Comparison of ENCODE assay signal across 8 cellular contexts in genomic region chr6:32954983-32955802, GRCh38. TPM values are rescaled to one million over a fixed set of nuclear protein-coding genes. Genes with fewer than 3 reads are reported as not detected.
A peak's percentile ranks its signal among the peaks of the same experiment; 100 is the strongest.
DNase-seq lines count a peak whose midpoint lies in the region; ATAC-seq, FAIRE-seq and TF ChIP-seq lines count a peak whose summit lies in the region.

No MANE protein-coding gene starts in this region.

- RAD21 ChIA-PET in GM12878 (lab: Charles Lee; ENCODE audit: unreplicated experiment), result interaction anchor here (0.6 to 8.3 kb wide), 14 partner anchors 13 to 117 kb away, joined by 3 to 224 read pairs (median 16); partner anchors contain the start of genes BRD2, HLA-DMB, PSMB9 and TAP1

- intact Hi-C loops in GM12878 (cut with micrococcal nuclease; ENCODE audit: unreplicated experiment) (no loop called here), sciatic nerve (cut with DNase I) (no loop called here), gastrocnemius medialis (cut with DNase I; ENCODE audit: low total_unique reads) (no loop called here)

- H3K4me1 ChIP-seq in DOHH2 (ENCODE audit: control insufficient read depth, low read length) (peaks cover 67% of the 10 kb centered on the region), GM12878 (ENCODE audit: control insufficient read depth, insufficient read depth, low read length) (peaks cover 28% of the 10 kb centered on the region), gastrocnemius medialis (peaks cover 6 to 8% of the 10 kb centered on the region in 2 donors)
- peaks cover 7% of the 10 kb centered on the region for H3K4me1 ChIP-seq in effector memory CD4-positive, alpha-beta T cell (ENCODE audit: control insufficient read depth, insufficient read depth, low read length, poor library complexity, severe bottlenecking)

- no peak overlapping the region for H3K27ac Mint-ChIP-seq in nephron progenitor cell

- ATAC-seq in GM12878 (peak; percentile 8), sciatic nerve (no peak), gastrocnemius medialis (no peak)

- H3K9me2 ChIP-seq in DOHH2 (replicated peaks; ENCODE audit: control insufficient read depth, low read length), result no peaks in the 10 kb centered on the region

- H3K4me2 ChIP-seq in DOHH2 (ENCODE audit: low read length) (peak overlapping the region; percentile 90), GM12878 (ENCODE audit: control insufficient read depth, insufficient read depth) (peak overlapping the region; percentile 60)

- no peak overlapping the region; the same call in 1 of the 2 replicates for H2AFZ ChIP-seq in GM12878 (ENCODE audit: control insufficient read depth, low read depth, low read length)

- BruUV-seq in GM12878 (replicated peaks; lab: Mats Ljungman, UMichigan), result no TSS peak

- SMC1A ChIA-PET in GM12878 (lab: Charles Lee; ENCODE audit: uncharacterized antibody, unreplicated experiment), result interaction anchor here (1.0 to 11.3 kb wide), 15 partner anchors 15 to 116 kb away, joined by 3 to 354 read pairs (median 6); partner anchors contain the start of genes BRD2, HLA-DMB, TAP1 and TAP2

- no peak for TF ChIP-seq EP300 in GM12878 (IDR thresholded peaks at IDR 0.05; ENCODE audit: borderline replicate concordance in 1 of 2, control insufficient read depth in 1 of 2, low read depth in 2 of 2, low read length in 2 of 2)

- H3F3A ChIP-seq in DOHH2 (ENCODE audit: control insufficient read depth, insufficient read depth), result peaks cover 30% of the 10 kb centered on the region

- H3K79me2 ChIP-seq in DOHH2 (ENCODE audit: control insufficient read depth, low read length), result peaks cover 31% of the 10 kb centered on the region
- H3K79me2 ChIP-seq in GM12878 (ENCODE audit: control insufficient read depth, insufficient read depth, low read length), result peaks cover 25% of the 10 kb centered on the region

- H3K36me3 Mint-ChIP-seq in nephron progenitor cell (ENCODE audit: low read depth), result peaks cover 5% of the 10 kb centered on the region

- in situ Hi-C loops in GM12878 (cut with MboI), result loop anchor here (25.0 kb wide), 2 partner anchors 1393 to 1707 kb away; partner anchors contain the start of gene LTA
- in situ Hi-C loops in gastrocnemius medialis (cut with MboI; ENCODE audit: low sequenced_read_pairs in 4 of 4), result loop anchor here in 3 of 4 donors (25.0 kb wide), 3 partner anchors 457 to 993 kb away; partner anchors contain the start of genes AGER (in 3 of the 3), AGPAT1 (in 3 of the 3), GPSM3 (in 3 of the 3) and PBX2 (in 3 of the 3)

- H3K27me3 ChIP-seq in DOHH2 (ENCODE audit: control insufficient read depth, low read length) (no peaks in the 10 kb centered on the region), GM12878 (replicated peaks in 1 of 2; ENCODE audit: control insufficient read depth in 2 of 2, insufficient read depth in 2 of 2, low read length in 1 of 2) (no peaks in the 10 kb centered on the region), gastrocnemius medialis (no peaks in the 10 kb centered on the region)
- H3K27me3 ChIP-seq in effector memory CD4-positive, alpha-beta T cell (replicated peaks; ENCODE audit: control insufficient read depth, insufficient read depth, low read length, poor library complexity, severe bottlenecking), result no peaks in the 10 kb centered on the region

- H3K27me3 Mint-ChIP-seq in nephron progenitor cell (ENCODE audit: low read depth, poor library complexity), result peaks cover 11% of the 10 kb centered on the region

- TF ChIP-seq POLR2A in GM12878 (IDR thresholded peaks at IDR 0.05; ENCODE audit: low read depth, low read length), result no peak
- no peak for TF ChIP-seq POLR2A in gastrocnemius medialis (IDR thresholded peaks at IDR 0.05)

- H3K4me3 Mint-ChIP-seq in nephron progenitor cell, result no peak overlapping the region

- peaks cover 40% of the 10 kb centered on the region for H3K4me1 Mint-ChIP-seq in nephron progenitor cell

- FAIRE-seq in GM12878 (lab: Jason Lieb, UNC), result no peak

- WGBS in GM12878 (ENCODE audit: insufficient coverage, insufficient replicate concordance, low lambda C conversion rate, missing lambda C conversion rate), result 9% methylated on average over 3 of the region's 3 CpGs

- H3K36me3 ChIP-seq in DOHH2 (ENCODE audit: control insufficient read depth, low read length) (peaks cover 4% of the 10 kb centered on the region), GM12878 (ENCODE audit: control insufficient read depth in 2 of 2, insufficient read depth in 2 of 2, low read length in 1 of 2) (no peaks in the 10 kb centered on the region; a peak in 2 of 4 replicates), gastrocnemius medialis (no peaks in the 10 kb centered on the region)
- H3K36me3 ChIP-seq in effector memory CD4-positive, alpha-beta T cell (ENCODE audit: control insufficient read depth, insufficient read depth, low read length), result no peaks in the 10 kb centered on the region

- peak overlapping the region; percentile 57 for H3K4me3 ChIP-seq in DOHH2 (ENCODE audit: low read length)
- H3K4me3 ChIP-seq in Jurkat, Clone E6-1 (ENCODE audit: low read length), result no peak overlapping the region
- H3K4me3 ChIP-seq in GM12878, result no peak overlapping the region
- no peak overlapping the region for H3K4me3 ChIP-seq in effector memory CD4-positive, alpha-beta T cell (ENCODE audit: insufficient read depth, low read depth, low read length, poor library complexity, severe bottlenecking)
- no peak overlapping the region for H3K4me3 ChIP-seq in gastrocnemius medialis

- no peaks in the 10 kb centered on the region for H3K9me3 Mint-ChIP-seq in nephron progenitor cell

- TF ChIP-seq CTCF in DOHH2 (IDR thresholded peaks at IDR 0.05; ENCODE audit: low read depth, low read length, poor library complexity, severe bottlenecking), result peak; percentile 81
- peak; percentile 40 to 62 (median 53) for TF ChIP-seq CTCF in GM12878 (IDR thresholded peaks at IDR 0.05 in 2 of 3, conservative IDR thresholded peaks at IDR 0.05 in 1 of 3; ENCODE audit: control insufficient read depth in 2 of 3, extremely low read depth in 1 of 3, insufficient read depth in 1 of 3, low read depth in 3 of 3, low read length in 3 of 3)
- peak; percentile 29 for TF ChIP-seq CTCF in nephron progenitor cell (IDR thresholded peaks at IDR 0.05)
- no peak for TF ChIP-seq CTCF in gastrocnemius medialis (IDR thresholded peaks at IDR 0.05 in 4 of 5, conservative IDR thresholded peaks at IDR 0.05 in 1 of 5)

- H3K9me3 ChIP-seq in DOHH2 (ENCODE audit: control insufficient read depth, insufficient read depth, low read length) (no peaks in the 10 kb centered on the region), GM12878 (replicated peaks; ENCODE audit: control insufficient read depth, insufficient read depth, low read length) (no peaks in the 10 kb centered on the region), gastrocnemius medialis (no peaks in the 10 kb centered on the region)
- H3K9me3 ChIP-seq in effector memory CD4-positive, alpha-beta T cell (ENCODE audit: control insufficient read depth, low read length), result no peaks in the 10 kb centered on the region

- H3K9ac ChIP-seq in GM12878 (ENCODE audit: control insufficient read depth, insufficient read depth, low read length), result no peak overlapping the region

- H4K20me1 ChIP-seq in DOHH2 (ENCODE audit: control insufficient read depth, insufficient read depth, low read depth, low read length) (no peaks in the 10 kb centered on the region), GM12878 (ENCODE audit: control insufficient read depth, insufficient read depth) (no peaks in the 10 kb centered on the region)

- H3K27ac ChIP-seq in DOHH2 (ENCODE audit: low read depth, low read length) (peak overlapping the region; percentile 84), GM12878 (ENCODE audit: control insufficient read depth, insufficient read depth) (peak overlapping the region; percentile 51), gastrocnemius medialis (no peak overlapping the region)
- no peak overlapping the region for H3K27ac ChIP-seq in effector memory CD4-positive, alpha-beta T cell (ENCODE audit: insufficient read depth, low read length, poor library complexity, severe bottlenecking)

- TF ChIP-seq RAD21 in GM12878 (IDR thresholded peaks at IDR 0.05; ENCODE audit: insufficient read depth, low read depth, low read length), result peak; percentile 48

- CTCF ChIA-PET in GM12878 (lab: Yijun Ruan, JAX), result interaction anchor here (0.6 to 13.5 kb wide), 28 partner anchors 11 to 612 kb away, joined by 3 to 532 read pairs (median 6); partner anchors contain the start of genes BRD2, HLA-DMB, HLA-DPA1 and PSMB9

- POLR2A ChIA-PET in GM12878 (lab: Charles Lee), result interaction anchor here (0.6 to 13.5 kb wide), 20 partner anchors 8 to 1031 kb away, joined by 3 to 486 read pairs (median 5); partner anchors contain the start of genes BRD2, HLA-DMB, PSMB9 and TAP1

- DNase-seq in Jurkat, Clone E6-1 (ENCODE audit: low read depth, low spot score), result peak; percentile 60
- no peak for DNase-seq in GM12878 (ENCODE audit: low read depth, low spot score)
- no peak for DNase-seq in nephron progenitor cell
- DNase-seq in effector memory CD4-positive, alpha-beta T cell, result no peak
- DNase-seq in sciatic nerve (ENCODE audit: low spot score), result no peak
- no peak for DNase-seq in hypothalamus (lab: John Stamatoyannopoulos, UW)
- no peak for DNase-seq in gastrocnemius medialis

RNA-seq across cellular contexts. Expression of gene HLA-DMA, which starts 2.3 kb away (rescaled TPM):
- polyA plus RNA-seq in Jurkat, Clone E6-1 (2012; ENCODE audit: insufficient read depth, insufficient read length), result 7.5 TPM
- total RNA-seq in GM12878 (2013; cell fraction: nucleolus; rRNA removed), result 110 and 112 TPM in 2 replicates
- total RNA-seq in GM12878 (2014; rRNA removed), result 243 and 269 TPM in 2 replicates
- 170 and 177 TPM in 2 replicates for total RNA-seq in GM12878 (2014; rRNA removed; fragmentation: Illumina TruSeq; extraction: Trizol)
- 182 and 189 TPM in 2 replicates for total RNA-seq in GM12878 (2021)
- polyA plus RNA-seq in GM12878 (2011; ENCODE audit: low read depth), result 314 TPM
- 190 and 290 TPM in 2 replicates for polyA plus RNA-seq in GM12878 (2011; rRNA removed)
- 380 and 384 TPM in 2 replicates for polyA plus RNA-seq in GM12878 (2011; cell fraction: cytosol; rRNA removed)
- 478 and 610 TPM in 2 replicates for polyA plus RNA-seq in GM12878 (2011; cell fraction: nucleus; rRNA removed)
- 308 and 348 TPM in 2 replicates for polyA plus RNA-seq in GM12878 (2012)
- polyA plus RNA-seq in GM12878 (2014; fragmentation: Illumina TruSeq; extraction: Trizol), result 327 and 354 TPM in 2 replicates
- polyA plus RNA-seq in GM12878 (2014; fragmentation: Nextera tagmentation; extraction: Ambion mirVana), result 100 to 1,000 TPM; 389 to 552 TPM
- 267 and 279 TPM in 2 replicates for polyA plus RNA-seq in GM12878 (2014; rRNA removed)
- polyA plus RNA-seq in GM12878 (2016; fragmentation: Nextera tagmentation; extraction: Ambion mirVana), result 100 to 1,000 TPM; 339 to 378 TPM
- polyA minus RNA-seq in GM12878 (2011; rRNA and poly(A)+ RNA removed), result 119 and 159 TPM in 2 replicates
- 44.9 and 50.8 TPM in 2 replicates for polyA minus RNA-seq in GM12878 (2011; cell fraction: cytosol; rRNA and poly(A)+ RNA removed)
- polyA minus RNA-seq in GM12878 (2011; cell fraction: nucleus; rRNA and poly(A)+ RNA removed), result 45.2 and 51.5 TPM in 2 replicates
- 70.1 TPM for total RNA-seq in sciatic nerve
- total RNA-seq in gastrocnemius medialis, result 10 to 100 TPM in 1 of 4 donors, 1 to 10 TPM in 3; 3.6 to 22.8 (median 6.3) TPM

RNA-seq across cellular contexts. Expression of gene BRD2, which starts 13.2 kb away (rescaled TPM):
- 232 TPM for polyA plus RNA-seq in Jurkat, Clone E6-1 (2012; ENCODE audit: insufficient read depth, insufficient read length)
- total RNA-seq in GM12878 (2013; cell fraction: nucleolus; rRNA removed), result 348 and 373 TPM in 2 replicates
- total RNA-seq in GM12878 (2014; rRNA removed), result 127 TPM in 2 replicates
- total RNA-seq in GM12878 (2014; rRNA removed; fragmentation: Illumina TruSeq; extraction: Trizol), result 139 and 145 TPM in 2 replicates
- total RNA-seq in GM12878 (2021), result 160 and 178 TPM in 2 replicates
- 176 TPM for polyA plus RNA-seq in GM12878 (2011; ENCODE audit: low read depth)
- polyA plus RNA-seq in GM12878 (2011; rRNA removed), result 218 and 239 TPM in 2 replicates
- polyA plus RNA-seq in GM12878 (2011; cell fraction: cytosol; rRNA removed), result 154 and 169 TPM in 2 replicates
- polyA plus RNA-seq in GM12878 (2011; cell fraction: nucleus; rRNA removed), result 392 and 411 TPM in 2 replicates
- 174 and 230 TPM in 2 replicates for polyA plus RNA-seq in GM12878 (2012)
- polyA plus RNA-seq in GM12878 (2014; fragmentation: Illumina TruSeq; extraction: Trizol), result 234 and 289 TPM in 2 replicates
- polyA plus RNA-seq in GM12878 (2014; fragmentation: Nextera tagmentation; extraction: Ambion mirVana), result 100 to 1,000 TPM in 1 of 2 experiments, 10 to 100 TPM in 1; 32.2 to 133 TPM
- 180 and 181 TPM in 2 replicates for polyA plus RNA-seq in GM12878 (2014; rRNA removed)
- 100 to 1,000 TPM; 113 to 118 TPM for polyA plus RNA-seq in GM12878 (2016; fragmentation: Nextera tagmentation; extraction: Ambion mirVana)
- 122 and 140 TPM in 2 replicates for polyA minus RNA-seq in GM12878 (2011; rRNA and poly(A)+ RNA removed)
- polyA minus RNA-seq in GM12878 (2011; cell fraction: cytosol; rRNA and poly(A)+ RNA removed), result 51.2 and 63.0 TPM in 2 replicates
- 133 and 197 TPM in 2 replicates for polyA minus RNA-seq in GM12878 (2011; cell fraction: nucleus; rRNA and poly(A)+ RNA removed)
- total RNA-seq in sciatic nerve, result 188 TPM
- total RNA-seq in gastrocnemius medialis, result 100 to 1,000 TPM in 1 of 4 donors, 10 to 100 TPM in 3; 62.5 to 108 (median 86.6) TPM

RNA-seq across cellular contexts. Expression of gene HLA-DMB, which starts 14.4 kb away (rescaled TPM):
- not detected for polyA plus RNA-seq in Jurkat, Clone E6-1 (2012; ENCODE audit: insufficient read depth, insufficient read length)
- total RNA-seq in GM12878 (2013; cell fraction: nucleolus; rRNA removed), result 54.4 and 59.2 TPM in 2 replicates
- total RNA-seq in GM12878 (2014; rRNA removed) (141 and 149 TPM in 2 replicates), GM12878 (2014; rRNA removed; fragmentation: Illumina TruSeq; extraction: Trizol) (117 and 120 TPM in 2 replicates), GM12878 (2021) (106 and 114 TPM in 2 replicates), sciatic nerve (46.9 TPM), gastrocnemius medialis (1 to 10 TPM; 4.3 to 8.1 (median 5.6) TPM)
- polyA plus RNA-seq in GM12878 (2011; ENCODE audit: low read depth), result 240 TPM
- polyA plus RNA-seq in GM12878 (2011; rRNA removed) (140 and 173 TPM in 2 replicates), GM12878 (2014; fragmentation: Illumina TruSeq; extraction: Trizol) (136 and 158 TPM in 2 replicates), GM12878 (2014; fragmentation: Nextera tagmentation; extraction: Ambion mirVana) (100 to 1,000 TPM; 117 to 170 TPM), GM12878 (2014; rRNA removed) (114 and 116 TPM in 2 replicates), GM12878 (2016; fragmentation: Nextera tagmentation; extraction: Ambion mirVana) (100 to 1,000 TPM; 160 to 168 TPM)
- polyA plus RNA-seq in GM12878 (2011; cell fraction: cytosol; rRNA removed), result 172 and 198 TPM in 2 replicates
- 112 and 122 TPM in 2 replicates for polyA plus RNA-seq in GM12878 (2011; cell fraction: nucleus; rRNA removed)
- 162 and 237 TPM in 2 replicates for polyA plus RNA-seq in GM12878 (2012)
- 91.9 and 112 TPM in 2 replicates for polyA minus RNA-seq in GM12878 (2011; rRNA and poly(A)+ RNA removed)
- 22.9 and 33.3 TPM in 2 replicates for polyA minus RNA-seq in GM12878 (2011; cell fraction: cytosol; rRNA and poly(A)+ RNA removed)
- 25.1 and 32.0 TPM in 2 replicates for polyA minus RNA-seq in GM12878 (2011; cell fraction: nucleus; rRNA and poly(A)+ RNA removed)

RNA-seq across cellular contexts. Expression of gene HLA-DOA, which starts 54.2 kb away (rescaled TPM):
- polyA plus RNA-seq in Jurkat, Clone E6-1 (2012; ENCODE audit: insufficient read depth, insufficient read length), result 3.3 TPM
- total RNA-seq in GM12878 (2013; cell fraction: nucleolus; rRNA removed), result 47.7 and 47.9 TPM in 2 replicates
- total RNA-seq in GM12878 (2014; rRNA removed), result 99.2 and 108 TPM in 2 replicates
- 64.6 and 69.1 TPM in 2 replicates for total RNA-seq in GM12878 (2014; rRNA removed; fragmentation: Illumina TruSeq; extraction: Trizol)
- 73.3 and 73.5 TPM in 2 replicates for total RNA-seq in GM12878 (2021)
- 45.0 TPM for polyA plus RNA-seq in GM12878 (2011; ENCODE audit: low read depth)
- 31.3 and 46.7 TPM in 2 replicates for polyA plus RNA-seq in GM12878 (2011; rRNA removed)
- polyA plus RNA-seq in GM12878 (2011; cell fraction: cytosol; rRNA removed), result 77.6 and 86.9 TPM in 2 replicates
- polyA plus RNA-seq in GM12878 (2011; cell fraction: nucleus; rRNA removed), result 77.0 and 89.9 TPM in 2 replicates
- 78.7 and 83.9 TPM in 2 replicates for polyA plus RNA-seq in GM12878 (2012)
- polyA plus RNA-seq in GM12878 (2014; fragmentation: Illumina TruSeq; extraction: Trizol), result 69.9 and 79.3 TPM in 2 replicates
- 10 to 100 TPM in 1 of 2 experiments, 1 to 10 TPM in 1; 8.8 to 21.1 TPM for polyA plus RNA-seq in GM12878 (2014; fragmentation: Nextera tagmentation; extraction: Ambion mirVana)
- polyA plus RNA-seq in GM12878 (2014; rRNA removed), result 99.8 and 104 TPM in 2 replicates
- polyA plus RNA-seq in GM12878 (2016; fragmentation: Nextera tagmentation; extraction: Ambion mirVana), result 10 to 100 TPM; 44.9 to 47.6 TPM
- polyA minus RNA-seq in GM12878 (2011; rRNA and poly(A)+ RNA removed), result 45.5 and 61.2 TPM in 2 replicates
- polyA minus RNA-seq in GM12878 (2011; cell fraction: cytosol; rRNA and poly(A)+ RNA removed), result 40.4 and 47.3 TPM in 2 replicates
- 35.9 and 56.4 TPM in 2 replicates for polyA minus RNA-seq in GM12878 (2011; cell fraction: nucleus; rRNA and poly(A)+ RNA removed)
- total RNA-seq in sciatic nerve, result 9.7 TPM
- 1 to 10 TPM in 2 of 4 donors, under 1 TPM in 2; 0.20 to 2.9 (median 0.86) TPM for total RNA-seq in gastrocnemius medialis

Comparison
In these comparisons a context has a peak if more than half of its experiments do, and no peak if none do; other contexts are left out.
1. H3K27ac ChIP-seq: peak in DOHH2 (single experiment) and GM12878 (single experiment); none in effector memory CD4-positive, alpha-beta T cell (single experiment) and gastrocnemius medialis (0 of 4).
2. CTCF ChIP-seq: peak in DOHH2 (single experiment), GM12878 (3 of 3) and nephron progenitor cell (single experiment); none in gastrocnemius medialis (0 of 5).